In genomic region chr15:36724901-36725300, GRCh38 we compare ENCODE assay signal across 29 cellular contexts.
"Had no signal": no experiment of that assay in that cellular context is flagged by ENCODE, and none has a peak within 500 bp of the region (broad histone marks: within the 10 kb centered on the region; RNA-seq: fewer than 3 reads in every experiment).

No MANE protein-coding gene starts in this region.

- H3K9ac ChIP-seq: neural progenitor cell, parathyroid adenoma had no signal

- H3K4me1 ChIP-seq: neural progenitor cell, parathyroid adenoma, psoas muscle, right lobe of liver, sigmoid colon, suprapubic skin, testis, tibial artery, transverse colon, upper lobe of right lung, uterus had no signal

- H3K4me2 ChIP-seq: neural progenitor cell had no signal

- H3K9me3 ChIP-seq: ovary, psoas muscle, right lobe of liver, sigmoid colon, suprapubic skin, testis, tibial artery, transverse colon, upper lobe of right lung, uterus had no signal

- H3K4me3 Mint-ChIP-seq: naive thymus-derived CD8-positive, alpha-beta T cell; natural killer cell treated with Interleukin-12 subunit alpha and Interleukin-12 subunit beta and Interleukin-15 and Interleukin-18, amount 100 ng/mL, for 72 hours; neural progenitor cell; stimulated activated effector memory CD8-positive, alpha-beta T cell treated with anti-CD3 and anti-CD28 coated beads, Interleukin-12 subunit alpha, Interleukin-12 subunit beta, amount 100 ng/mL, for 72 hours; stimulated activated naive B cell treated with anti-CD40 and anti-IgM and Interleukin-4, amounts not matched to agents 10 μg/mL and 1 μg/mL and 100 μg/mL, for 72 hours; stimulated activated naive CD8-positive, alpha-beta T cell treated with anti-CD3 and anti-CD28 coated beads, Interleukin-15, amount 100 ng/mL, for 72 hours; type B pancreatic cell had no signal

- DNase-seq: naive thymus-derived CD8-positive, alpha-beta T cell; occipital lobe; ovary; posterior cingulate gyrus; psoas muscle; right cardiac atrium; right lobe of liver; sigmoid colon; small intestine; stimulated activated CD4-positive, alpha-beta T cell treated with anti-CD3 and anti-CD28 coated beads, Interleukin-15, amount 100 ng/mL, for 24 hours; stimulated activated CD4-positive, alpha-beta T cell treated with anti-CD3 and anti-CD28 coated beads, Interleukin-2, amount 100 ng/mL, for 24 hours; stimulated activated CD4-positive, alpha-beta T cell treated with anti-CD3 and anti-CD28 coated beads, Interleukin-2, amount 100 ng/mL, for 48 hours; stimulated activated CD4-positive, alpha-beta T cell treated with anti-CD3 and anti-CD28 coated beads, Interleukin-4, amount 100 ng/mL, for 24 hours; stimulated activated naive B cell treated with anti-CD40 and anti-IgM and Interleukin-4, amounts not matched to agents 10 μg/mL and 1 μg/mL and 100 μg/mL, for 72 hours; stimulated activated naive CD4-positive, alpha-beta T cell treated with Interleukin-2 at 50 U/mL for 16 hours; stimulated activated naive CD8-positive, alpha-beta T cell treated with anti-CD3 and anti-CD28 coated beads, Interleukin-15, amount 100 ng/mL, for 72 hours; substantia nigra; testis; tibial artery; transverse colon; upper lobe of right lung; uterus had no signal

- ATAC-seq: naive thymus-derived CD8-positive, alpha-beta T cell; natural killer cell treated with Interleukin-12 subunit alpha and Interleukin-12 subunit beta and Interleukin-15 and Interleukin-18, amount 100 ng/mL, for 72 hours; psoas muscle; right cardiac atrium; right lobe of liver; stimulated activated effector memory CD8-positive, alpha-beta T cell treated with anti-CD3 and anti-CD28 coated beads, Interleukin-12 subunit alpha, Interleukin-12 subunit beta, amount 100 ng/mL, for 72 hours; stimulated activated naive B cell treated with anti-CD40 and anti-IgM and Interleukin-4, amounts not matched to agents 10 μg/mL and 1 μg/mL and 100 μg/mL, for 72 hours; stimulated activated naive CD8-positive, alpha-beta T cell treated with anti-CD3 and anti-CD28 coated beads, Interleukin-15, amount 100 ng/mL, for 72 hours; upper lobe of right lung had no signal

- H3K4me3 ChIP-seq: neural progenitor cell, ovary, psoas muscle, right lobe of liver, sigmoid colon, suprapubic skin, testis, tibial artery, transverse colon, upper lobe of right lung, uterus had no signal

- H3K36me3 Mint-ChIP-seq: natural killer cell treated with Interleukin-12 subunit alpha and Interleukin-12 subunit beta and Interleukin-15 and Interleukin-18, amount 100 ng/mL, for 72 hours; neural progenitor cell; stimulated activated effector memory CD8-positive, alpha-beta T cell treated with anti-CD3 and anti-CD28 coated beads, Interleukin-12 subunit alpha, Interleukin-12 subunit beta, amount 100 ng/mL, for 72 hours had no signal

- H3K27me3 Mint-ChIP-seq: naive thymus-derived CD8-positive, alpha-beta T cell; natural killer cell treated with Interleukin-12 subunit alpha and Interleukin-12 subunit beta and Interleukin-15 and Interleukin-18, amount 100 ng/mL, for 72 hours; progenitor cell of endocrine pancreas; stimulated activated naive B cell treated with anti-CD40 and anti-IgM and Interleukin-4, amounts not matched to agents 10 μg/mL and 1 μg/mL and 100 μg/mL, for 72 hours; stimulated activated naive CD8-positive, alpha-beta T cell treated with anti-CD3 and anti-CD28 coated beads, Interleukin-15, amount 100 ng/mL, for 72 hours; type B pancreatic cell had no signal

- H3K27ac Mint-ChIP-seq: naive thymus-derived CD8-positive, alpha-beta T cell; natural killer cell treated with Interleukin-12 subunit alpha and Interleukin-12 subunit beta and Interleukin-15 and Interleukin-18, amount 100 ng/mL, for 72 hours; neural progenitor cell; progenitor cell of endocrine pancreas; stimulated activated effector memory CD8-positive, alpha-beta T cell treated with anti-CD3 and anti-CD28 coated beads, Interleukin-12 subunit alpha, Interleukin-12 subunit beta, amount 100 ng/mL, for 72 hours; stimulated activated naive B cell treated with anti-CD40 and anti-IgM and Interleukin-4, amounts not matched to agents 10 μg/mL and 1 μg/mL and 100 μg/mL, for 72 hours; stimulated activated naive CD8-positive, alpha-beta T cell treated with anti-CD3 and anti-CD28 coated beads, Interleukin-15, amount 100 ng/mL, for 72 hours; type B pancreatic cell had no signal

- H3K27me3 ChIP-seq: neural progenitor cell, ovary, right lobe of liver, sigmoid colon, suprapubic skin, testis, tibial artery, transverse colon, upper lobe of right lung, uterus had no signal

- H3K36me3 ChIP-seq: neural progenitor cell, ovary, right lobe of liver, sigmoid colon, suprapubic skin, tibial artery, transverse colon, upper lobe of right lung, uterus had no signal

- FAIRE-seq: small intestine had no signal

- H3K27ac ChIP-seq: neural progenitor cell, ovary, parathyroid adenoma, psoas muscle, right lobe of liver, sigmoid colon, suprapubic skin, testis, tibial artery, transverse colon, upper lobe of right lung, uterus had no signal

- H2AFZ ChIP-seq: neural progenitor cell, parathyroid adenoma had no signal

- H3K4me1 Mint-ChIP-seq: naive thymus-derived CD8-positive, alpha-beta T cell; stimulated activated effector memory CD8-positive, alpha-beta T cell treated with anti-CD3 and anti-CD28 coated beads, Interleukin-12 subunit alpha, Interleukin-12 subunit beta, amount 100 ng/mL, for 72 hours; stimulated activated naive B cell treated with anti-CD40 and anti-IgM and Interleukin-4, amounts not matched to agents 10 μg/mL and 1 μg/mL and 100 μg/mL, for 72 hours; stimulated activated naive CD8-positive, alpha-beta T cell treated with anti-CD3 and anti-CD28 coated beads, Interleukin-15, amount 100 ng/mL, for 72 hours had no signal

- H3K9me3 Mint-ChIP-seq: naive thymus-derived CD8-positive, alpha-beta T cell; neural progenitor cell; stimulated activated naive B cell treated with anti-CD40 and anti-IgM and Interleukin-4, amounts not matched to agents 10 μg/mL and 1 μg/mL and 100 μg/mL, for 72 hours; stimulated activated naive CD8-positive, alpha-beta T cell treated with anti-CD3 and anti-CD28 coated beads, Interleukin-15, amount 100 ng/mL, for 72 hours; type B pancreatic cell had no signal
